ENCODE assay signal across 21 cellular contexts in genomic region chr1:94350350-94350924, GRCh38.
"Had no signal": no experiment of that assay in that cellular context is flagged by ENCODE, and none has a peak within 500 bp of the region (broad histone marks: within the 10 kb centered on the region; RNA-seq: fewer than 3 reads in every experiment).

No MANE protein-coding gene starts in this region.

- H3K4me1 ChIP-seq: Peyer's patch had no signal

- H3K4me3 ChIP-seq: cardiac muscle cell, Peyer's patch had no signal

- H3K36me3 ChIP-seq: brain microvascular endothelial cell, cardiac muscle cell, Peyer's patch had no signal

- H3K27ac ChIP-seq: brain microvascular endothelial cell, cardiac muscle cell, Peyer's patch, RWPE1 had no signal

- H3K27me3 ChIP-seq: brain microvascular endothelial cell, cardiac muscle cell, Peyer's patch had no signal

- ATAC-seq: activated CD8-positive, alpha-beta T cell treated with anti-CD3 and anti-CD28 coated beads, Interleukin-2, amount 10 ng/mL, durations not matched to agents 7 days and 5 days; activated T-cell treated with anti-CD3 and anti-CD28 coated beads, Interleukin-2, amount 50 U/mL, for 4 hours; WTC11 had no signal

- DNase-seq: activated CD4-positive, alpha-beta T cell treated with anti-CD3 and anti-CD28 coated beads for 48 hours; activated CD4-positive, alpha-beta T cell treated with anti-CD3 and anti-CD28 coated beads, Interleukin-2, amount 50 U/mL, for 4 hours; activated CD4-positive, CD25-positive, alpha-beta regulatory T cell treated with anti-CD3 and anti-CD28 coated beads, Interleukin-2, amount 50 U/mL, for 72 hours; activated CD8-positive, alpha-beta memory T cell treated with anti-CD3 and anti-CD28 coated beads, Interleukin-2, amount 50 U/mL, for 48 hours; activated CD8-positive, alpha-beta T cell treated with anti-CD3 and anti-CD28 coated beads, Interleukin-2, amount 10 ng/mL, durations not matched to agents 7 days and 5 days; activated gamma-delta T cell treated with Interleukin-2 at 50 U/mL for 16 hours; activated naive CD4-positive, alpha-beta T cell treated with anti-CD3 and anti-CD28 coated beads, Interleukin-2, amount 10 ng/mL, durations not matched to agents 7 days and 5 days; activated naive CD8-positive, alpha-beta T cell treated with anti-CD3 and anti-CD28 coated beads for 36 hours; activated T-cell treated with anti-CD3 and anti-CD28 coated beads, Interleukin-2, amount 50 U/mL, for 4 hours; brain microvascular endothelial cell; MM.1S; NCI-H1105 treated with DMSO at 0.1 percent for 48 hours; NCI-H1436 treated with DMSO at 0.1 percent for 48 hours; NCI-H187; NCI-H2081; NCI-H510A treated with DMSO at 0.1 percent for 48 hours; Peyer's patch; SHP77 treated with DMSO at 0.1 percent for 48 hours had no signal

- H3K9me3 ChIP-seq: Peyer's patch had no signal
